ENCODE assay signal across 14 cellular contexts in genomic region chr7:15832996-15833395, GRCh38.
DNase-seq lines count a peak whose midpoint lies in the region; ATAC-seq, FAIRE-seq and TF ChIP-seq lines count a peak whose summit lies in the region.
"Had no signal": no experiment of that assay in that cellular context is flagged by ENCODE, and none has a peak within 500 bp of the region (broad histone marks: within the 10 kb centered on the region; RNA-seq: fewer than 3 reads in every experiment).

No MANE protein-coding gene starts in this region.

- no peaks in the 10 kb centered on the region for H3K36me3 Mint-ChIP-seq in osteocyte (ENCODE audit: unreplicated experiment)

- H3K27me3 Mint-ChIP-seq in osteocyte (ENCODE audit: unreplicated experiment), result no peaks in the 10 kb centered on the region

- DNase-seq in COR-L47 (lab: John Stamatoyannopoulos, UW), result peak; percentile 76
- DNase-seq in NCI-H2029 (lab: John Stamatoyannopoulos, UW), result peak; percentile 8
- peak in 2 of 3 donors; percentile 31 to 50 for DNase-seq in right lobe of liver
- no peak for DNase-seq in osteocyte (ENCODE audit: extremely low spot score, unreplicated experiment)
- no peak for DNase-seq in islet precursor cell
- no peak for DNase-seq in 8988T
- no peak for DNase-seq in NCI-H146 (lab: John Stamatoyannopoulos, UW)
- DNase-seq: activated naive CD4-positive, alpha-beta T cell treated with Interleukin-2 at 50 U/mL for 16 hours; central memory CD4-positive, alpha-beta T cell; NCI-H526 treated with DMSO at 0.1 percent for 48 hours; stimulated activated naive CD4-positive, alpha-beta T cell had no signal

- TF ChIP-seq POLR2A in right lobe of liver (IDR thresholded peaks at IDR 0.05), result no peak

- intact Hi-C loops in right lobe of liver (cut with DNase I), result no loop called here

- no peak overlapping the region for H3K4me3 Mint-ChIP-seq in osteocyte (ENCODE audit: unreplicated experiment)

- H3K27ac ChIP-seq in right lobe of liver, result no peak overlapping the region
- H3K27ac ChIP-seq: SJSA1 had no signal

- no peaks in the 10 kb centered on the region for H3K9me3 Mint-ChIP-seq in osteocyte (ENCODE audit: unreplicated experiment)

- H3K9me3 ChIP-seq in right lobe of liver, result no peaks in the 10 kb centered on the region
- H3K9me3 ChIP-seq: SJSA1 had no signal

- no peaks in the 10 kb centered on the region for H3K27me3 ChIP-seq in right lobe of liver
- H3K27me3 ChIP-seq: SJSA1 had no signal

- no peak overlapping the region for H3K4me3 ChIP-seq in right lobe of liver
- H3K4me3 ChIP-seq: SJSA1 had no signal

- ATAC-seq in right lobe of liver, result peak in 3 of 4 donors; percentile 43 to 66 (median 50)

- 11% methylated on average over 1 of the region's 1 CpG for WGBS in right lobe of liver (ENCODE audit: insufficient coverage, low coverage, low lambda C conversion rate, missing lambda C conversion rate)

- TF ChIP-seq CTCF in right lobe of liver (IDR thresholded peaks at IDR 0.05), result no peak
- no peak for TF ChIP-seq CTCF in osteocyte (IDR thresholded peaks at IDR 0.05)

- no peaks in the 10 kb centered on the region for H3K36me3 ChIP-seq in right lobe of liver
- H3K36me3 ChIP-seq: SJSA1 had no signal

- no peaks in the 10 kb centered on the region for H3K4me1 ChIP-seq in right lobe of liver
- H3K4me1 ChIP-seq: SJSA1 had no signal

- no peak overlapping the region for H3K27ac Mint-ChIP-seq in osteocyte (ENCODE audit: unreplicated experiment)

- peaks cover 25% of the 10 kb centered on the region for H3K4me1 Mint-ChIP-seq in osteocyte (ENCODE audit: unreplicated experiment)

- peak; percentile 100 for FAIRE-seq in endometrium (lab: Jason Lieb, UNC)
- FAIRE-seq: H1 had no signal

Comparison
In these comparisons a context has a peak if more than half of its experiments do, and no peak if none do; other contexts are left out.
1. DNase-seq: peak in COR-L47 (single experiment), NCI-H2029 (single experiment) and right lobe of liver (2 of 3); none in osteocyte (single experiment), islet precursor cell (single experiment), 8988T (single experiment) and NCI-H146 (single experiment).